13 cellular contexts compared by ENCODE assay signal in the genomic region with DNA sequence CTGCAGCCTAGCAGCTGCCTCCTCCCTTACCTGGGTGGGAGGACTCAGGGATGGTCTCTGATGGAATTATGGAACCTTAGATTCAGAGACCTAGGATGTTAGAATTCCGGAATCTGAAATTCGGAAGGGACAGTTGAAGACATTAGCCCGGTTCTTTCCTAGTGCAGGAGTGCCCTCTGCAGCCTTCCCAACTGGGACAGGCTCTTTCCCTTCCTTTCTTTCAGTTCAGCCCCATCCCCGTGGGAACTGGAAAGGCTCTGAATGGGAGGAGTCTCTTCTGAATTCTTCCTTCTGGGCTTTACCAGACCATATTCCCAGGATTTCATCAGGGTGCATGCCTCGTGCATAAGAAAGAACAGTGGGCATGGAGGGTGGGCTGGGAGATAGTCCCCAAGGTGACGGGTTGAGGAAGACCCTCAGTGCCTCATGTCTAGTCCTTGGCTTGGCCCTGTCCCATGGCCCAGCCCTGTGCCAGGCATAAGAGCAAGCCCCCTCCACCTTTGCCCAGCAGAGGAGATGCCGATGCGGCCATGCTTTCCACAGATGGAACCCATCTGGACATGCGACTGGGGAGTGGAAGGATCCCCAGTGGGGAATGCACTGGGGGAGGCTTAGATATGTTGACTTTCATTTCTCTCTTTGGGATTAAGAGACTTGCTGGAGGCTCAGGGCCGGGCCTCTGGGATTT. TPM values are rescaled to one million over a fixed set of nuclear protein-coding genes. Genes with fewer than 3 reads are reported as not detected.
A peak's percentile ranks its signal among the peaks of the same experiment; 100 is the strongest.
DNase-seq lines count a peak whose midpoint lies in the region; ATAC-seq, FAIRE-seq and TF ChIP-seq lines count a peak whose summit lies in the region.
"Had no signal": no experiment of that assay in that cellular context is flagged by ENCODE, and none has a peak within 500 bp of the region (broad histone marks: within the 10 kb centered on the region; RNA-seq: fewer than 3 reads in every experiment).

No MANE protein-coding gene starts in this region.

- H2AFZ ChIP-seq in astrocyte (ENCODE audit: low read depth, low read length) (no peak overlapping the region), smooth muscle cell (ENCODE audit: low read depth) (no peak overlapping the region)

- no peaks in the 10 kb centered on the region for H3F3A ChIP-seq in smooth muscle cell (ENCODE audit: low read depth)

- no peaks in the 10 kb centered on the region for H3K27me3 ChIP-seq in HUES64 (ENCODE audit: insufficient read depth, low read length)
- no peaks in the 10 kb centered on the region for H3K27me3 ChIP-seq in astrocyte (ENCODE audit: insufficient read depth, low read length)
- H3K27me3 ChIP-seq in smooth muscle cell (ENCODE audit: low read depth), result no peaks in the 10 kb centered on the region
- no peaks in the 10 kb centered on the region for H3K27me3 ChIP-seq in left lung

- no peak for FAIRE-seq in astrocyte (lab: Jason Lieb, UNC)

- TF ChIP-seq CTCF in natural killer cell (IDR thresholded peaks at IDR 0.05) (no peak), astrocyte (IDR thresholded peaks at IDR 0.05; ENCODE audit: insufficient read depth, low read depth, low read length) (no peak), smooth muscle cell (IDR thresholded peaks at IDR 0.05; ENCODE audit: borderline replicate concordance, insufficient read depth, poor library complexity, severe bottlenecking) (no peak), left lung (IDR thresholded peaks at IDR 0.05) (no peak)

- ATAC-seq in natural killer cell treated with Interleukin-12 subunit alpha and Interleukin-12 subunit beta and Interleukin-15 and Interleukin-18, amount 100 ng/mL, for 72 hours, result no peak
- ATAC-seq in natural killer cell, result no peak
- ATAC-seq in left lung, result no peak

- H3K4me2 ChIP-seq in astrocyte (ENCODE audit: low read length) (peak overlapping the region; percentile 65), smooth muscle cell (no peak overlapping the region)

- H3K79me2 ChIP-seq in astrocyte (ENCODE audit: insufficient read depth, low read length), result no peaks in the 10 kb centered on the region
- no peaks in the 10 kb centered on the region for H3K79me2 ChIP-seq in smooth muscle cell (ENCODE audit: low read depth)

- no peaks in the 10 kb centered on the region for H3K36me3 Mint-ChIP-seq in natural killer cell treated with Interleukin-12 subunit alpha and Interleukin-12 subunit beta and Interleukin-15 and Interleukin-18, amount 100 ng/mL, for 72 hours
- no peaks in the 10 kb centered on the region for H3K36me3 Mint-ChIP-seq in natural killer cell
- no peaks in the 10 kb centered on the region for H3K36me3 Mint-ChIP-seq in astrocyte (ENCODE audit: low read depth, unreplicated experiment)
- H3K36me3 Mint-ChIP-seq: CD8-positive, alpha-beta memory T cell had no signal

- H3K27ac Mint-ChIP-seq in natural killer cell treated with Interleukin-12 subunit alpha and Interleukin-12 subunit beta and Interleukin-15 and Interleukin-18, amount 100 ng/mL, for 72 hours, result peak overlapping the region in 1 of 2 donors; percentile 47
- H3K27ac Mint-ChIP-seq in natural killer cell (no peak overlapping the region), astrocyte (ENCODE audit: unreplicated experiment) (no peak overlapping the region)
- H3K27ac Mint-ChIP-seq: stimulated activated naive CD8-positive, alpha-beta T cell treated with anti-CD3 and anti-CD28 coated beads, Interleukin-15, Interleukin-2, amounts not matched to agents 100 ng/mL and 50 ng/mL, for 24 hours had no signal

- intact Hi-C loops in natural killer cell (cut with micrococcal nuclease) (loop anchor here (2.0 kb wide), 1 partner anchor 40 kb away; no protein-coding TSS in a partner anchor), left lung (cut with DNase I) (no loop called here)

- H3K36me3 ChIP-seq in HUES64 (ENCODE audit: insufficient read depth, low read length) (no peaks in the 10 kb centered on the region), astrocyte (ENCODE audit: insufficient read depth, low read length) (no peaks in the 10 kb centered on the region), smooth muscle cell (ENCODE audit: low read depth) (no peaks in the 10 kb centered on the region), left lung (no peaks in the 10 kb centered on the region)

- peak; percentile 20 for DNase-seq in natural killer cell treated with Interleukin-12 subunit alpha and Interleukin-12 subunit beta and Interleukin-15 and Interleukin-18, amount 100 ng/mL, for 72 hours (ENCODE audit: low spot score)
- DNase-seq in natural killer cell (no peak), astrocyte (ENCODE audit: low read depth) (no peak), smooth muscle cell (lab: John Stamatoyannopoulos, UW; ENCODE audit: unreplicated experiment) (no peak), activated T-cell treated with anti-CD3 and anti-CD28 coated beads for 4 hours (no peak), SW480 (ENCODE audit: low spot score) (no peak), left lung (no peak)

- H3K9me3 Mint-ChIP-seq in natural killer cell treated with Interleukin-12 subunit alpha and Interleukin-12 subunit beta and Interleukin-15 and Interleukin-18, amount 100 ng/mL, for 72 hours, result no peaks in the 10 kb centered on the region
- no peaks in the 10 kb centered on the region for H3K9me3 Mint-ChIP-seq in natural killer cell
- no peaks in the 10 kb centered on the region for H3K9me3 Mint-ChIP-seq in astrocyte (ENCODE audit: unreplicated experiment)
- H3K9me3 Mint-ChIP-seq: CD8-positive, alpha-beta memory T cell; stimulated activated naive CD8-positive, alpha-beta T cell treated with anti-CD3 and anti-CD28 coated beads, Interleukin-15, Interleukin-2, amounts not matched to agents 100 ng/mL and 50 ng/mL, for 24 hours had no signal

- no peaks in the 10 kb centered on the region for H4K20me1 ChIP-seq in astrocyte (ENCODE audit: insufficient read depth, low read length)
- no peaks in the 10 kb centered on the region for H4K20me1 ChIP-seq in smooth muscle cell (ENCODE audit: low read depth)

- 79% methylated on average over 10 of the region's 10 CpGs for WGBS in HUES64
- 74% methylated on average over 10 of the region's 10 CpGs for WGBS in smooth muscle cell (ENCODE audit: low lambda C conversion rate)

- H3K4me1 Mint-ChIP-seq in natural killer cell treated with Interleukin-12 subunit alpha and Interleukin-12 subunit beta and Interleukin-15 and Interleukin-18, amount 100 ng/mL, for 72 hours (ENCODE audit: low read depth in 2 of 2), result peaks cover 26 to 27% of the 10 kb centered on the region in 2 donors
- H3K4me1 Mint-ChIP-seq in natural killer cell (peaks cover 24 to 30% of the 10 kb centered on the region in 2 donors), astrocyte (ENCODE audit: low read depth, unreplicated experiment) (peaks cover 5% of the 10 kb centered on the region)

- H3K27ac ChIP-seq in HUES64 (ENCODE audit: low read depth, low read length) (no peak overlapping the region), astrocyte (ENCODE audit: low read depth, low read length) (no peak overlapping the region), smooth muscle cell (ENCODE audit: low read depth) (no peak overlapping the region), left lung (no peak overlapping the region)

- H3K9me3 ChIP-seq in HUES64 (ENCODE audit: insufficient read depth, low read depth, low read length) (no peaks in the 10 kb centered on the region), astrocyte (ENCODE audit: insufficient read depth, low read depth, low read length) (no peaks in the 10 kb centered on the region), smooth muscle cell (replicated peaks; ENCODE audit: low read depth) (no peaks in the 10 kb centered on the region), left lung (no peaks in the 10 kb centered on the region)

- H3K27me3 Mint-ChIP-seq in natural killer cell treated with Interleukin-12 subunit alpha and Interleukin-12 subunit beta and Interleukin-15 and Interleukin-18, amount 100 ng/mL, for 72 hours, result no peaks in the 10 kb centered on the region
- H3K27me3 Mint-ChIP-seq in natural killer cell (ENCODE audit: low read depth in 2 of 2) (no peaks in the 10 kb centered on the region), astrocyte (ENCODE audit: low read depth, unreplicated experiment) (no peaks in the 10 kb centered on the region)
- H3K27me3 Mint-ChIP-seq: CD8-positive, alpha-beta memory T cell; stimulated activated naive CD8-positive, alpha-beta T cell treated with anti-CD3 and anti-CD28 coated beads, Interleukin-15, Interleukin-2, amounts not matched to agents 100 ng/mL and 50 ng/mL, for 24 hours had no signal

- no peak overlapping the region for H3K9ac ChIP-seq in HUES64 (ENCODE audit: low read depth, low read length)
- H3K9ac ChIP-seq in astrocyte (ENCODE audit: low read length), result no peak overlapping the region
- no peak overlapping the region for H3K9ac ChIP-seq in smooth muscle cell (ENCODE audit: low read depth)

- no peak overlapping the region for H3K4me3 Mint-ChIP-seq in natural killer cell treated with Interleukin-12 subunit alpha and Interleukin-12 subunit beta and Interleukin-15 and Interleukin-18, amount 100 ng/mL, for 72 hours
- no peak overlapping the region for H3K4me3 Mint-ChIP-seq in natural killer cell
- H3K4me3 Mint-ChIP-seq in astrocyte (ENCODE audit: unreplicated experiment), result peak overlapping the region; percentile 57
- H3K4me3 Mint-ChIP-seq: stimulated activated naive CD8-positive, alpha-beta T cell treated with anti-CD3 and anti-CD28 coated beads, Interleukin-15, Interleukin-2, amounts not matched to agents 100 ng/mL and 50 ng/mL, for 24 hours had no signal

- H3K4me3 ChIP-seq in HUES64 (ENCODE audit: low read length) (peak overlapping the region; percentile 23; the same call in 1 of the 2 replicates), astrocyte (ENCODE audit: insufficient read depth, low read depth, low read length) (no peak overlapping the region), smooth muscle cell (no peak overlapping the region), left lung (no peak overlapping the region)

- H3K4me1 ChIP-seq in HUES64 (ENCODE audit: insufficient read depth, low read length) (no peaks in the 10 kb centered on the region), astrocyte (ENCODE audit: insufficient read depth, low read length) (no peaks in the 10 kb centered on the region), smooth muscle cell (ENCODE audit: low read depth) (no peaks in the 10 kb centered on the region), left lung (peaks cover 0 to 3% of the 10 kb centered on the region in 2 donors)

RNA-seq across cellular contexts. Expression of a gene that starts 14.4 kb away (rescaled TPM):
- total RNA-seq in natural killer cell treated with Interleukin-12 subunit alpha and Interleukin-12 subunit beta and Interleukin-15 and Interleukin-18, amount 100 ng/mL, for 72 hours, result under 1 TPM in 1 of 2 donors, not detected in 1; 0.47 TPM
- total RNA-seq in natural killer cell, result under 1 TPM in 1 of 3 donors, not detected in 2; 0.45 TPM
- polyA plus RNA-seq in HUES64 (2013, experiment 1 of 2), result not detected
- polyA plus RNA-seq in HUES64 (2013, experiment 2 of 2), result not detected
- total RNA-seq in astrocyte, result 1.2 and 1.3 TPM in 2 replicates
- not detected in 2 replicates for total RNA-seq in smooth muscle cell
- not detected in 2 replicates for polyA plus RNA-seq in smooth muscle cell
- 1 to 10 TPM; 1.2 to 2.1 TPM for total RNA-seq in left lung
- total RNA-seq: dermis blood vessel endothelial cell, pulmonary artery endothelial cell had no signal
- polyA plus RNA-seq: CD8-positive, alpha-beta memory T cell had no signal

RNA-seq across cellular contexts. Expression of a gene that starts 17.4 kb away (rescaled TPM):
- total RNA-seq in natural killer cell treated with Interleukin-12 subunit alpha and Interleukin-12 subunit beta and Interleukin-15 and Interleukin-18, amount 100 ng/mL, for 72 hours, result 100 to 1,000 TPM; 333 to 668 TPM
- 100 to 1,000 TPM; 463 to 946 (median 562) TPM for total RNA-seq in natural killer cell
- polyA plus RNA-seq in HUES64 (2013, experiment 1 of 2), result 83.2 TPM
- 96.8 TPM for polyA plus RNA-seq in HUES64 (2013, experiment 2 of 2)
- total RNA-seq in astrocyte, result 57.9 and 83.0 TPM in 2 replicates
- 0.67 and 4.8 TPM in 2 replicates for total RNA-seq in smooth muscle cell
- 8.2 and 12.7 TPM in 2 replicates for polyA plus RNA-seq in smooth muscle cell
- 100 to 1,000 TPM in 1 of 2 donors, 10 to 100 TPM in 1; 70.0 to 142 TPM for total RNA-seq in left lung
- total RNA-seq: MCF 10A had no signal

RNA-seq across cellular contexts. Expression of a gene that starts 43.7 kb away (rescaled TPM):
- 1 to 10 TPM; 5.2 to 7.2 TPM for total RNA-seq in natural killer cell treated with Interleukin-12 subunit alpha and Interleukin-12 subunit beta and Interleukin-15 and Interleukin-18, amount 100 ng/mL, for 72 hours
- total RNA-seq in natural killer cell (1 to 10 TPM; 7.8 to 8.6 (median 8.5) TPM), astrocyte (0.65 and 2.0 TPM in 2 replicates), smooth muscle cell (0.54 and 0.85 TPM in 2 replicates), left lung (1 to 10 TPM; 1.0 to 2.7 TPM)
- 0.40 TPM for polyA plus RNA-seq in HUES64 (2013, experiment 1 of 2)
- 0.32 TPM for polyA plus RNA-seq in HUES64 (2013, experiment 2 of 2)
- 0.57 and 0.88 TPM in 2 replicates for polyA plus RNA-seq in smooth muscle cell

Comparison
In these comparisons a context has a peak if more than half of its experiments do, and no peak if none do; other contexts are left out.
1. RNA of a gene that starts 17.4 kb away (total RNA-seq): 333 to 668 TPM in natural killer cell treated with Interleukin-12 subunit alpha and Interleukin-12 subunit beta and Interleukin-15 and Interleukin-18, amount 100 ng/mL, for 72 hours, 463 to 946 TPM in natural killer cell, 70.0 to 142 TPM in left lung and 57.9 to 83.0 TPM in astrocyte; 0.67 to 4.8 TPM in smooth muscle cell; every median in the first group is over 10 times any median in the second.